In the genomic region with DNA sequence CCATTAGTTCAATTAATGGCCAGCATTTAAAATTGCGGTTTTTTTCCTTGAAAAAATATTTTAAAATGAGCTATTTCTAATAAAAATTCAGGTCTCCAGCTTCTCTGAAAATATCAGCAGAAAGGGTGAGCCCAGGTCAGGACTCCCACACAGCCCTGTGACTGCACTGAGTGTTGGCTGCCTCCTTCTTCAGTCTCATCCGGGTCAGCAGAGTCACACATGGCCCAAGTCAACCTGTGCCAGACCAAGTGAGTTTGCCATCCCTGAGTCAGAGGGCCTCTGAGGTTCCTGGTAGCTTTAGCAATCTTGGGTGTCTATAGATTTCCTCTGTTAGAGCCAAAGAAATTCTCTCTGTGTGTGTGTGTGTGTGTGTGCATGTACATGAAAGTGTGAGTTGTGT, we compare ENCODE assay signal across 20 cellular contexts. TPM values are rescaled to one million over a fixed set of nuclear protein-coding genes. Genes with fewer than 3 reads are reported as not detected.
"Had no signal": no experiment of that assay in that cellular context is flagged by ENCODE, and none has a peak within 500 bp of the region (broad histone marks: within the 10 kb centered on the region; RNA-seq: fewer than 3 reads in every experiment).

No MANE protein-coding gene starts in this region.

- H3K27ac ChIP-seq: colonic mucosa, heart left ventricle, neutrophil, parathyroid adenoma, tibial nerve, vagina had no signal

- H3K4me1 Mint-ChIP-seq: naive B cell; stimulated activated effector memory CD8-positive, alpha-beta T cell treated with anti-CD3 and anti-CD28 coated beads, Interleukin-12 subunit alpha, Interleukin-12 subunit beta, amount 100 ng/mL, for 72 hours had no signal

- H3K36me3 ChIP-seq: colonic mucosa, heart left ventricle, neutrophil, tibial nerve, vagina had no signal

- H3K27ac Mint-ChIP-seq: activated naive CD4-positive, alpha-beta T cell treated with anti-CD3 and anti-CD28 coated beads for 36 hours; stimulated activated effector memory CD8-positive, alpha-beta T cell treated with anti-CD3 and anti-CD28 coated beads, Interleukin-12 subunit alpha, Interleukin-12 subunit beta, amount 100 ng/mL, for 72 hours had no signal

- DNase-seq: activated CD4-positive, alpha-beta T cell treated with anti-CD3 and anti-CD28 coated beads, Interleukin-2, amount 50 U/mL, for 1 hour; activated naive CD4-positive, alpha-beta T cell treated with anti-CD3 and anti-CD28 coated beads for 36 hours; activated T-cell treated with anti-CD3 and anti-CD28 coated beads for 4 hours; colonic mucosa; foreskin melanocyte; heart left ventricle; left colon; naive B cell; stimulated activated CD4-positive, alpha-beta T cell treated with anti-CD3 and anti-CD28 coated beads, Interleukin-12 subunit alpha, Interleukin-12 subunit beta, amount 100 ng/mL, for 4 hours; stimulated activated CD4-positive, alpha-beta T cell treated with anti-CD3 and anti-CD28 coated beads, Interleukin-2, amount 100 ng/mL, for 24 hours; T-helper 1 cell; T1000 had no signal

- ATAC-seq: activated CD4-positive, CD25-positive, alpha-beta regulatory T cell treated with anti-CD3 and anti-CD28 coated beads, Interleukin-2, amount 50 U/mL, for 24 hours; esophagus mucosa; heart left ventricle; left colon; stimulated activated effector memory CD8-positive, alpha-beta T cell treated with anti-CD3 and anti-CD28 coated beads, Interleukin-12 subunit alpha, Interleukin-12 subunit beta, amount 100 ng/mL, for 72 hours had no signal

- H3K9ac ChIP-seq: parathyroid adenoma had no signal

- H3K79me2 ChIP-seq: parathyroid adenoma had no signal

- H2AFZ ChIP-seq: parathyroid adenoma had no signal

- H3K4me1 ChIP-seq: colonic mucosa, heart left ventricle, parathyroid adenoma, tibial nerve, vagina had no signal

- H3K4me3 ChIP-seq: colonic mucosa, heart left ventricle, lung, tibial nerve, vagina had no signal

- H3K27me3 ChIP-seq: colonic mucosa, vagina had no signal

- H3K36me3 Mint-ChIP-seq: stimulated activated effector memory CD8-positive, alpha-beta T cell treated with anti-CD3 and anti-CD28 coated beads, Interleukin-12 subunit alpha, Interleukin-12 subunit beta, amount 100 ng/mL, for 72 hours had no signal

- H3K9me3 ChIP-seq: colonic mucosa, neutrophil, vagina had no signal

- H3K4me3 Mint-ChIP-seq: activated naive CD4-positive, alpha-beta T cell treated with anti-CD3 and anti-CD28 coated beads for 36 hours; naive B cell; stimulated activated effector memory CD8-positive, alpha-beta T cell treated with anti-CD3 and anti-CD28 coated beads, Interleukin-12 subunit alpha, Interleukin-12 subunit beta, amount 100 ng/mL, for 72 hours had no signal

RNA-seq across cellular contexts. Expression of a gene that starts 22.1 kb away (rescaled TPM):
- total RNA-seq: activated naive CD4-positive, alpha-beta T cell treated with anti-CD3 and anti-CD28 coated beads for 36 hours had no signal
